Comparison of ENCODE assay signal across 14 cellular contexts in genomic region chr13:23956106-23956505, GRCh38. TPM values are rescaled to one million over a fixed set of nuclear protein-coding genes. Genes with fewer than 3 reads are reported as not detected.
DNase-seq lines count a peak whose midpoint lies in the region; ATAC-seq and TF ChIP-seq lines count a peak whose summit lies in the region.
"Had no signal": no experiment of that assay in that cellular context is flagged by ENCODE, and none has a peak within 500 bp of the region (broad histone marks: within the 10 kb centered on the region; RNA-seq: fewer than 3 reads in every experiment).

No MANE protein-coding gene starts in this region.

- ATAC-seq in HG02970 (IDR thresholded peaks at IDR 0.05; ENCODE audit: low FRiP score, unreplicated experiment) = no peak

- POLR2A ChIA-PET in PC-9 (lab: Charles Lee; ENCODE audit: unreplicated experiment) = no interaction called here

- peak; percentile 20 for DNase-seq in stimulated activated CD4-positive, alpha-beta T cell treated with anti-CD3 and anti-CD28 coated beads, Interleukin-15, amount 100 ng/mL, for 24 hours
- no peak for DNase-seq in stimulated activated CD4-positive, alpha-beta T cell treated with anti-CD3 and anti-CD28 coated beads, Interleukin-2, amount 100 ng/mL, for 24 hours
- DNase-seq in PC-9 (peak; percentile 57 to 75), fibroblast of mammary gland (ENCODE audit: low read depth) (peak; percentile 67), ecto neural progenitor cell (ENCODE audit: low spot score) (no peak), SKM-1 treated with dmso at 0.1 percent for 144 hours (lab: John Stamatoyannopoulos, UW; ENCODE audit: unreplicated experiment) (no peak), NCI-H128 (lab: John Stamatoyannopoulos, UW; ENCODE audit: unreplicated experiment) (no peak)
- DNase-seq: activated CD8-positive, alpha-beta memory T cell treated with anti-CD3 and anti-CD28 coated beads, Interleukin-2, amount 50 U/mL, for 4 hours; NCI-H187 treated with DMSO at 0.1 percent for 48 hours; nephron progenitor cell had no signal

- H3K79me2 ChIP-seq in PC-9 (ENCODE audit: low read depth) = no peaks in the 10 kb centered on the region

- H3K36me3 ChIP-seq in PC-9 (ENCODE audit: low read depth) = no peaks in the 10 kb centered on the region
- H3K36me3 ChIP-seq: BLaER1 treated with 17β-estradiol and CSF1 and Interleukin-3, amounts not matched to agents 10 nM and 100 nM had no signal

- TF ChIP-seq CTCF in PC-9 (conservative IDR thresholded peaks at IDR 0.05) = no peak
- TF ChIP-seq CTCF in fibroblast of mammary gland (conservative IDR thresholded peaks at IDR 0.05; ENCODE audit: control insufficient read depth, insufficient read depth, low read depth, low read length) = no peak

- peak overlapping the region; percentile 37 for H3K4me2 ChIP-seq in PC-9
- H3K4me2 ChIP-seq: BLaER1 treated with 17β-estradiol and CSF1 and Interleukin-3, amounts not matched to agents 10 nM and 100 nM had no signal

- H3K9me2 ChIP-seq in PC-9 (ENCODE audit: insufficient read depth) = no peaks in the 10 kb centered on the region

- no peak overlapping the region for H3K4me3 ChIP-seq in PC-9
- no peak overlapping the region for H3K4me3 ChIP-seq in fibroblast of mammary gland (ENCODE audit: control insufficient read depth, low read depth, low read length)
- H3K4me3 ChIP-seq: BLaER1 treated with 17β-estradiol and CSF1 and Interleukin-3, amounts not matched to agents 10 nM and 100 nM; coronary artery; SK-N-MC had no signal

- H2AFZ ChIP-seq in PC-9 = no peak overlapping the region

- H3K27ac ChIP-seq in PC-9 = 0 out of 2 replicates have a peak overlapping the region, but pooled peaks have one; percentile 14
- H3K27ac ChIP-seq: BLaER1 treated with 17β-estradiol and CSF1 and Interleukin-3, amounts not matched to agents 10 nM and 100 nM; coronary artery; SK-N-MC had no signal

- no peaks in the 10 kb centered on the region for H3K27me3 ChIP-seq in PC-9 (ENCODE audit: insufficient read depth, low read depth)
- H3K27me3 ChIP-seq: BLaER1 treated with 17β-estradiol and CSF1 and Interleukin-3, amounts not matched to agents 10 nM and 100 nM had no signal

- no TSS peak for BruUV-seq in PC-9 (replicated peaks; lab: Mats Ljungman, UMichigan)

- H3K9me3 ChIP-seq in PC-9 (ENCODE audit: insufficient read depth, low read depth) = no peaks in the 10 kb centered on the region

- CTCF ChIA-PET in PC-9 (lab: Charles Lee) = interaction anchor here (0.6 kb wide), 1 partner anchor 14 kb away, joined by 3 read pairs; no protein-coding TSS in a partner anchor

- intact Hi-C loops in PC-9 (cut with micrococcal nuclease; ENCODE audit: unreplicated experiment) = no loop called here

- H3K4me1 ChIP-seq in PC-9 (replicated peaks; ENCODE audit: insufficient read depth) = peaks cover 14% of the 10 kb centered on the region
- H3K4me1 ChIP-seq: BLaER1 treated with 17β-estradiol and CSF1 and Interleukin-3, amounts not matched to agents 10 nM and 100 nM had no signal

- no peaks in the 10 kb centered on the region; the same call in 1 of the 2 replicates for H3F3A ChIP-seq in PC-9 (ENCODE audit: insufficient read depth, low read depth)

- H4K20me1 ChIP-seq in PC-9 (ENCODE audit: insufficient read depth) = no peaks in the 10 kb centered on the region
- H4K20me1 ChIP-seq: BLaER1 treated with 17β-estradiol and CSF1 and Interleukin-3, amounts not matched to agents 10 nM and 100 nM had no signal

RNA-seq across cellular contexts. Expression of gene C1QTNF9B, which starts 58.8 kb away (rescaled TPM):
- total RNA-seq in PC-9 (2021) = not detected in 2 replicates

Comparison
In these comparisons a context has a peak if more than half of its experiments do, and no peak if none do; other contexts are left out.
1. DNase-seq: peak in stimulated activated CD4-positive, alpha-beta T cell treated with anti-CD3 and anti-CD28 coated beads, Interleukin-15, amount 100 ng/mL, for 24 hours (single experiment), PC-9 (2 of 2) and fibroblast of mammary gland (single experiment); none in stimulated activated CD4-positive, alpha-beta T cell treated with anti-CD3 and anti-CD28 coated beads, Interleukin-2, amount 100 ng/mL, for 24 hours (0 of 2), ecto neural progenitor cell (single experiment), SKM-1 treated with dmso at 0.1 percent for 144 hours (single experiment) and NCI-H128 (single experiment).